8 cellular contexts compared by ENCODE assay signal in genomic region chr20:52242237-52243230, GRCh38. TPM values are rescaled to one million over a fixed set of nuclear protein-coding genes. Genes with fewer than 3 reads are reported as not detected.
DNase-seq lines count a peak whose midpoint lies in the region; ATAC-seq, FAIRE-seq and TF ChIP-seq lines count a peak whose summit lies in the region.
"Had no signal": no experiment of that assay in that cellular context is flagged by ENCODE, and none has a peak within 500 bp of the region (broad histone marks: within the 10 kb centered on the region; RNA-seq: fewer than 3 reads in every experiment).

No MANE protein-coding gene starts in this region.

- no peak for TF ChIP-seq EP300 in K562 (IDR thresholded peaks at IDR 0.05; ENCODE audit: low read length)

- no peak overlapping the region for H3K23ac ChIP-seq in mesendoderm (ENCODE audit: low read length)

- no peaks in the 10 kb centered on the region for H3K9me3 Mint-ChIP-seq in activated naive CD4-positive, alpha-beta T cell treated with anti-CD3 and anti-CD28 coated beads, Interleukin-2, amount 50 U/mL, for 72 hours
- H3K9me3 Mint-ChIP-seq: memory B cell had no signal

- no peak overlapping the region for H3K27ac ChIP-seq in K562 (ENCODE audit: extremely low read depth, low read depth, low read length)
- no peak overlapping the region for H3K27ac ChIP-seq in mesendoderm (ENCODE audit: low read depth, low read length)

- no peak overlapping the region for H3K4ac ChIP-seq in mesendoderm (ENCODE audit: low read depth, low read length)

- H2AFZ ChIP-seq in K562 (ENCODE audit: low read depth, low read length), result no peak overlapping the region

- H3K79me1 ChIP-seq in mesendoderm (ENCODE audit: low read length), result no peaks in the 10 kb centered on the region

- no peak overlapping the region for H3K4me2 ChIP-seq in K562 (ENCODE audit: insufficient read depth, low read length)
- no peak overlapping the region for H3K4me2 ChIP-seq in mesendoderm (ENCODE audit: low read length)

- no peak overlapping the region for H2BK120ac ChIP-seq in mesendoderm (ENCODE audit: low read depth, low read length)

- in situ Hi-C loops in K562 (cut with MboI), result no loop called here

- intact Hi-C loops in K562 (cut with micrococcal nuclease), result loop anchor here (2.0 kb wide), 1 partner anchor 136 kb away; no protein-coding TSS in a partner anchor

- H3K4me3 ChIP-seq in GM12865 (ENCODE audit: low read depth, low read length) (no peak overlapping the region), K562 (no peak overlapping the region), mesendoderm (ENCODE audit: low read length) (no peak overlapping the region), MG63 (no peak overlapping the region)

- CTCF ChIA-PET in K562 (lab: Yijun Ruan, JAX; ENCODE audit: low intra/inter-chr PET ratio), result interaction anchor here (0.6 to 1.0 kb wide), 2 partner anchors 131 to 1305 kb away, joined by 4 read pairs; no protein-coding TSS in a partner anchor

- no peak for DNase-seq in GM12865 (ENCODE audit: low read depth)
- peak; percentile 27 for DNase-seq in NCI-H146 (lab: John Stamatoyannopoulos, UW)
- peak in 2 of 4 experiments; percentile 6 to 18 for DNase-seq in K562 (ENCODE audit: extremely low read depth in 1 of 4, low spot score in 3 of 4)
- peak; percentile 6 for DNase-seq in mesendoderm
- DNase-seq in MG63, result no peak
- DNase-seq in activated naive CD4-positive, alpha-beta T cell treated with anti-CD3 and anti-CD28 coated beads, Interleukin-2, amount 50 U/mL, for 72 hours (ENCODE audit: low spot score in 2 of 2), result no peak

- H3K79me2 ChIP-seq in K562 (ENCODE audit: control insufficient read depth, insufficient read depth, low read length) (no peaks in the 10 kb centered on the region; the same call in 2 of the 3 replicates), mesendoderm (ENCODE audit: control insufficient read depth, insufficient read depth, low read length) (no peaks in the 10 kb centered on the region)

- H4K8ac ChIP-seq in mesendoderm (ENCODE audit: low read depth, low read length), result no peak overlapping the region

- H3K9me3 ChIP-seq in K562 (replicated peaks; ENCODE audit: control insufficient read depth, insufficient read depth, low read depth, low read length) (no peaks in the 10 kb centered on the region), MG63 (no peaks in the 10 kb centered on the region)

- H3K27ac Mint-ChIP-seq in activated naive CD4-positive, alpha-beta T cell treated with anti-CD3 and anti-CD28 coated beads, Interleukin-2, amount 50 U/mL, for 72 hours, result no peak overlapping the region
- H3K27ac Mint-ChIP-seq: memory B cell had no signal

- FAIRE-seq in K562 (lab: Jason Lieb, UNC), result peak; percentile 65

- peak; percentile 20 for TF ChIP-seq CTCF in GM12865 (IDR thresholded peaks at IDR 0.05; ENCODE audit: insufficient read depth, low read depth, low read length, missing control alignments)
- peak in 1 of 3 experiments; percentile 61; a peak in 3 of 6 replicates for TF ChIP-seq CTCF in K562 (IDR thresholded peaks at IDR 0.05 in 2 of 3, conservative IDR thresholded peaks at IDR 0.05 in 1 of 3; ENCODE audit: insufficient read depth in 2 of 3, low read depth in 1 of 3, low read length in 3 of 3)

- no peak overlapping the region for H3K56ac ChIP-seq in mesendoderm (ENCODE audit: low read length)

- H3K4me1 ChIP-seq in K562 (replicated peaks in 1 of 2; ENCODE audit: control insufficient read depth in 2 of 2, insufficient read depth in 2 of 2, low read length in 2 of 2) (peaks cover 0 to 4% of the 10 kb centered on the region in 2 experiments; a peak in 1 of 5 replicates), mesendoderm (ENCODE audit: control insufficient read depth, low read depth, low read length) (no peaks in the 10 kb centered on the region)

- WGBS in K562 (ENCODE audit: insufficient coverage, low coverage, missing lambda C conversion rate), result 14% methylated on average over 7 of the region's 7 CpGs
- 100% methylated on average over 1 of the region's 7 CpGs for WGBS in mesendoderm (ENCODE audit: extremely low coverage, insufficient coverage, low lambda C conversion rate)

- no peak overlapping the region for H3K9ac ChIP-seq in K562 (ENCODE audit: insufficient read depth in 1 of 2, low read depth in 2 of 2, low read length in 2 of 2)
- no peak overlapping the region for H3K9ac ChIP-seq in mesendoderm (ENCODE audit: low read length)

- H2AK5ac ChIP-seq in mesendoderm (ENCODE audit: low read length), result no peak overlapping the region

- H3K27me3 ChIP-seq in K562 (ENCODE audit: control insufficient read depth in 2 of 2, insufficient read depth in 2 of 2, low read length in 2 of 2), result no peaks in the 10 kb centered on the region
- no peaks in the 10 kb centered on the region for H3K27me3 ChIP-seq in mesendoderm (ENCODE audit: insufficient read depth, low read length, poor library complexity)
- peaks cover 12% of the 10 kb centered on the region; the same call in 1 of the 2 replicates for H3K27me3 ChIP-seq in MG63

- H3K36me3 ChIP-seq in K562 (ENCODE audit: control insufficient read depth, insufficient read depth, low read length) (no peaks in the 10 kb centered on the region; the same call in 2 of the 3 replicates), mesendoderm (ENCODE audit: control insufficient read depth, insufficient read depth, low read length) (no peaks in the 10 kb centered on the region), MG63 (no peaks in the 10 kb centered on the region)

- H4K20me1 ChIP-seq in K562 (replicated peaks; ENCODE audit: control insufficient read depth, insufficient read depth, low read length), result no peaks in the 10 kb centered on the region

- ATAC-seq in K562 (no peak), HG03469 (IDR thresholded peaks at IDR 0.05; ENCODE audit: unreplicated experiment) (no peak)
- ATAC-seq in activated naive CD4-positive, alpha-beta T cell treated with anti-CD3 and anti-CD28 coated beads, Interleukin-2, amount 50 U/mL, for 72 hours, result no peak

- no peaks in the 10 kb centered on the region for H3K36me3 Mint-ChIP-seq in activated naive CD4-positive, alpha-beta T cell treated with anti-CD3 and anti-CD28 coated beads, Interleukin-2, amount 50 U/mL, for 72 hours
- H3K36me3 Mint-ChIP-seq: memory B cell had no signal

- no peak overlapping the region for H2BK5ac ChIP-seq in mesendoderm (ENCODE audit: low read length)

- no peak for TF ChIP-seq POLR2A in K562 (conservative IDR thresholded peaks at IDR 0.05)

- no peak overlapping the region for H4K5ac ChIP-seq in mesendoderm (ENCODE audit: low read length)

- BruUV-seq in K562 (replicated peaks; lab: Mats Ljungman, UMichigan), result no TSS peak

- H3K18ac ChIP-seq in mesendoderm (ENCODE audit: low read length), result no peak overlapping the region

- POLR2A ChIA-PET in K562 (lab: Yijun Ruan, JAX), result no interaction called here

- TF ChIP-seq RAD21 in K562 (CRISPR knock-in tag; conservative IDR thresholded peaks at IDR 0.05 in 1 of 2, IDR thresholded peaks at IDR 0.05 in 1 of 2), result peak; percentile 49 to 62

- no peaks in the 10 kb centered on the region for H3K9me1 ChIP-seq in K562 (ENCODE audit: control insufficient read depth, insufficient read depth, low read length)

- no peak overlapping the region for H2BK15ac ChIP-seq in mesendoderm (replicated peaks; ENCODE audit: low read depth)

TF ChIP-seq in K562, 482 proteins besides CTCF, POLR2A, EP300 and RAD21 (continues in another document):
- TF ChIP-seq MAFF (IDR thresholded peaks at IDR 0.05; ENCODE audit: low read length), result peak; percentile 59
- peak; percentile 13; the same call in 1 of the 2 replicates for TF ChIP-seq MAFK (IDR thresholded peaks at IDR 0.05; ENCODE audit: low read length)
- TF ChIP-seq MAFG (tag; conservative IDR thresholded peaks at IDR 0.05), result peak; percentile 54
- peak; percentile 66; the same call in 1 of the 2 replicates for TF ChIP-seq ARID3A (IDR thresholded peaks at IDR 0.05; ENCODE audit: borderline replicate concordance, low read depth, low read length)
- peak; percentile 50; the same call in 1 of the 2 replicates for TF ChIP-seq ZNF316 (IDR thresholded peaks at IDR 0.05)

RNA-seq across cellular contexts. Expression of gene ZFP64, which starts 51.0 kb away (rescaled TPM):
- total RNA-seq in K562 (2011; cell fraction: chromatin; rRNA removed; ENCODE audit: low replicate concordance), result 19.7 and 20.7 TPM in 2 replicates
- 15.2 and 16.6 TPM in 2 replicates for total RNA-seq in K562 (2011; cell fraction: nucleolus; rRNA removed)
- 15.8 and 19.6 TPM in 2 replicates for total RNA-seq in K562 (2011; cell fraction: nucleoplasm; rRNA removed)
- total RNA-seq in K562 (2014; rRNA removed) (7.0 and 10.3 TPM in 2 replicates), K562 (2014; rRNA removed; fragmentation: Illumina TruSeq; extraction: Trizol) (6.2 and 7.2 TPM in 2 replicates), K562 (2015; rRNA removed; fragmentation: Illumina TruSeq; extraction: Trizol) (6.3 and 7.1 TPM in 2 replicates), K562 (2021) (11.3 and 12.9 TPM in 2 replicates)
- polyA plus RNA-seq in K562 (2011; rRNA removed) (12.2 and 13.8 TPM in 2 replicates), K562 (2014; fragmentation: Illumina TruSeq; extraction: Trizol) (12.7 and 13.4 TPM in 2 replicates), K562 (2014; fragmentation: Nextera tagmentation; extraction: Ambion mirVana) (1 to 10 TPM; 1.4 to 1.8 TPM), K562 (2014; rRNA removed) (7.3 and 8.4 TPM in 2 replicates)
- polyA plus RNA-seq in K562 (2011; cell fraction: cytosol; rRNA removed), result 14.6 and 19.1 TPM in 2 replicates
- polyA plus RNA-seq in K562 (2011; cell fraction: nucleus; rRNA removed), result 9.7 and 10.0 TPM in 2 replicates
- 8.6 and 9.3 TPM in 2 replicates for polyA plus RNA-seq in K562 (2012)
- 11.8 and 16.2 TPM in 2 replicates for polyA minus RNA-seq in K562 (2011; rRNA and poly(A)+ RNA removed)
- polyA minus RNA-seq in K562 (2011; cell fraction: cytosol; rRNA and poly(A)+ RNA removed), result 9.7 and 11.7 TPM in 2 replicates
- polyA minus RNA-seq in K562 (2011; cell fraction: nucleus; rRNA and poly(A)+ RNA removed), result 9.0 and 11.1 TPM in 2 replicates
- polyA plus RNA-seq in mesendoderm (2013, experiment 1 of 2), result 18.5 TPM
- 18.4 TPM for polyA plus RNA-seq in mesendoderm (2013, experiment 2 of 2)
- total RNA-seq in MG63 (2014; rRNA removed; shearing (Covaris generic); ENCODE audit: low replicate concordance), result 5.2 and 15.2 TPM in 2 replicates
- total RNA-seq in activated naive CD4-positive, alpha-beta T cell treated with anti-CD3 and anti-CD28 coated beads, Interleukin-2, amount 50 U/mL, for 72 hours, result 10 to 100 TPM; 15.4 to 16.8 TPM

Comparison
In these comparisons a context has a peak if more than half of its experiments do, and no peak if none do; other contexts are left out.
1. DNase-seq: peak in NCI-H146 (single experiment) and mesendoderm (single experiment); none in GM12865 (single experiment), MG63 (single experiment) and activated naive CD4-positive, alpha-beta T cell treated with anti-CD3 and anti-CD28 coated beads, Interleukin-2, amount 50 U/mL, for 72 hours (0 of 2).